In genomic region chr17:77872199-77872598, GRCh38 we compare ENCODE assay signal across 14 cellular contexts.
DNase-seq lines count a peak whose midpoint lies in the region; ATAC-seq and TF ChIP-seq lines count a peak whose summit lies in the region.
"Had no signal": no experiment of that assay in that cellular context is flagged by ENCODE, and none has a peak within 500 bp of the region (broad histone marks: within the 10 kb centered on the region; RNA-seq: fewer than 3 reads in every experiment).

No MANE protein-coding gene starts in this region.

- H3K4me3 ChIP-seq in Loucy (ENCODE audit: low read length, poor library complexity, severe bottlenecking) (peak overlapping the region; percentile 46), spleen (peak overlapping the region in 1 of 8 donors; percentile 39)
- H3K4me3 ChIP-seq: GM12878 had no signal

- H3K4me1 ChIP-seq in Loucy (ENCODE audit: insufficient read depth, low read length, poor library complexity, severe bottlenecking): peaks cover 40% of the 10 kb centered on the region
- peaks cover 8 to 100% (median 52%) of the 10 kb centered on the region in 6 donors for H3K4me1 ChIP-seq in spleen

- H3K27me3 ChIP-seq in Loucy (ENCODE audit: insufficient read depth, low read length, poor library complexity, severe bottlenecking) (no peaks in the 10 kb centered on the region), spleen (replicated peaks in 1 of 7) (no peaks in the 10 kb centered on the region)

- no peaks in the 10 kb centered on the region for H4K20me1 ChIP-seq in Loucy (ENCODE audit: insufficient read depth, low read length, poor library complexity, severe bottlenecking)

- 0 out of 2 replicates have a peak overlapping the region, but pooled peaks have one; percentile 51 for H2AFZ ChIP-seq in Loucy (ENCODE audit: low read length)

- no peaks in the 10 kb centered on the region for H3K79me2 ChIP-seq in Loucy (ENCODE audit: insufficient read depth, low read length)

- H3K36me3 ChIP-seq in Loucy (ENCODE audit: insufficient read depth, low read length): no peaks in the 10 kb centered on the region
- no peaks in the 10 kb centered on the region for H3K36me3 ChIP-seq in spleen

- peak; percentile 21 for DNase-seq in activated naive CD4-positive, alpha-beta T cell treated with Interleukin-2 at 50 U/mL for 16 hours
- no peak for DNase-seq in activated naive CD4-positive, alpha-beta T cell (lab: John Stamatoyannopoulos, UW)
- peak; percentile 55 for DNase-seq in central memory CD4-positive, alpha-beta T cell
- DNase-seq in spleen (peak; percentile 41), ACHN (no peak), NCI-H446 (lab: John Stamatoyannopoulos, UW) (no peak)
- DNase-seq: left cardiac atrium, mesendoderm, NCI-H1694 treated with DMSO at 0.1 percent for 48 hours, SHP77 treated with DMSO at 0.1 percent for 48 hours had no signal

- peak overlapping the region; percentile 34 for H3K9ac ChIP-seq in Loucy (ENCODE audit: low read depth, low read length, poor library complexity, severe bottlenecking)

- no peaks in the 10 kb centered on the region for H3F3A ChIP-seq in Loucy (ENCODE audit: low read depth)

- intact Hi-C loops in spleen (cut with DNase I; ENCODE audit: low total_unique reads): no loop called here

- peak overlapping the region in 7 of 8 donors; percentile 63 to 91 (median 77) for H3K27ac ChIP-seq in spleen

- no peak for ATAC-seq in GM19351 (IDR thresholded peaks at IDR 0.05; ENCODE audit: unreplicated experiment)
- ATAC-seq: GM12878, left cardiac atrium, sciatic nerve had no signal

- in situ Hi-C loops in ACHN (cut with HindIII; ENCODE audit: low pct_ligation_motif_present, low pct_unique_long_range_greater_than_20kb, low sequenced_read_pairs): no loop called here

- WGBS in spleen, 5 donors: 53 to 76% (median 62%) methylated on average over 11 of the region's 11 CpGs

- H3K9me2 ChIP-seq in Loucy (replicated peaks; ENCODE audit: low read depth, low read length): no peaks in the 10 kb centered on the region

- H3K9me3 ChIP-seq in Loucy (ENCODE audit: insufficient read depth, low read depth, low read length): 0 out of 2 replicates have a peak, but pooled peaks cover 4% of the 10 kb centered on the region
- H3K9me3 ChIP-seq in spleen: peaks cover 0 to 18% (median 11%) of the 10 kb centered on the region in 8 donors

- peak overlapping the region; percentile 69 for H3K4me2 ChIP-seq in Loucy (ENCODE audit: low read depth, low read length, poor library complexity, severe bottlenecking)

- TF ChIP-seq POLR2A in spleen (IDR thresholded peaks at IDR 0.05): no peak

- no peak for TF ChIP-seq CTCF in Loucy (conservative IDR thresholded peaks at IDR 0.05; ENCODE audit: low read length)
- no peak for TF ChIP-seq CTCF in spleen (IDR thresholded peaks at IDR 0.05 in 8 of 11, conservative IDR thresholded peaks at IDR 0.05 in 3 of 11)

Comparison
In these comparisons a context has a peak if more than half of its experiments do, and no peak if none do; other contexts are left out.
1. DNase-seq: peak in activated naive CD4-positive, alpha-beta T cell treated with Interleukin-2 at 50 U/mL for 16 hours (single experiment), central memory CD4-positive, alpha-beta T cell (single experiment) and spleen (single experiment); none in activated naive CD4-positive, alpha-beta T cell (0 of 4), ACHN (single experiment) and NCI-H446 (0 of 2).